10 cellular contexts compared by ENCODE assay signal in genomic region chr15:39628821-39629220, GRCh38. TPM values are rescaled to one million over a fixed set of nuclear protein-coding genes. Genes with fewer than 3 reads are reported as not detected.
DNase-seq lines count a peak whose midpoint lies in the region; ATAC-seq and TF ChIP-seq lines count a peak whose summit lies in the region.
"Had no signal": no experiment of that assay in that cellular context is flagged by ENCODE, and none has a peak within 500 bp of the region (broad histone marks: within the 10 kb centered on the region; RNA-seq: fewer than 3 reads in every experiment).

No MANE protein-coding gene starts in this region.

- H3K9me3 Mint-ChIP-seq in Caco-2 (ENCODE audit: unreplicated experiment): no peaks in the 10 kb centered on the region

- H3K27ac ChIP-seq in C4-2B: peak overlapping the region; percentile 64
- H3K27ac ChIP-seq in mucosa of rectum (ENCODE audit: low read depth in 2 of 2, low read length in 2 of 2): peak overlapping the region; percentile 93 to 95

- no TSS peak for BruUV-seq in Caco-2 (replicated peaks; lab: Mats Ljungman, UMichigan)

- intact Hi-C loops in Caco-2 (cut with micrococcal nuclease; ENCODE audit: unreplicated experiment): no loop called here

- H3K9ac ChIP-seq in mucosa of rectum (ENCODE audit: low read depth in 1 of 2, low read length in 2 of 2): peak overlapping the region; percentile 27 to 58

- H3K9me3 ChIP-seq in mucosa of rectum (ENCODE audit: control insufficient read depth in 2 of 2, low read length in 2 of 2) (no peaks in the 10 kb centered on the region), Caco-2 (no peaks in the 10 kb centered on the region)

- peaks cover 7% of the 10 kb centered on the region for H3K4me1 Mint-ChIP-seq in Caco-2 (ENCODE audit: low read depth, unreplicated experiment)

- no peaks in the 10 kb centered on the region for H3K36me3 ChIP-seq in mucosa of rectum (ENCODE audit: control insufficient read depth in 2 of 2, insufficient read depth in 2 of 2, low read length in 2 of 2)
- no peaks in the 10 kb centered on the region for H3K36me3 ChIP-seq in Caco-2 (ENCODE audit: control insufficient read depth, insufficient read depth, low read length)

- peaks cover 52 to 74% of the 10 kb centered on the region in 2 donors for H3K4me1 ChIP-seq in mucosa of rectum (ENCODE audit: control insufficient read depth in 2 of 2, insufficient read depth in 2 of 2, low read length in 2 of 2)
- 0 out of 2 replicates have a peak, but pooled peaks cover 4% of the 10 kb centered on the region for H3K4me1 ChIP-seq in Caco-2

- no peak overlapping the region for H3K27ac Mint-ChIP-seq in Caco-2 (ENCODE audit: unreplicated experiment)

- DNase-seq in NCI-H1694 treated with DMSO at 0.1 percent for 48 hours (lab: John Stamatoyannopoulos, UW) (peak; percentile 29), choroid plexus epithelial cell (ENCODE audit: low read depth) (peak; percentile 38), Caco-2 (no peak), NCI-H1930 (lab: John Stamatoyannopoulos, UW) (no peak), ecto neural progenitor cell (ENCODE audit: low spot score) (no peak)
- DNase-seq: head of caudate nucleus, NCI-H510A treated with DMSO at 0.1 percent for 48 hours had no signal

- no peak for TF ChIP-seq CTCF in C4-2B (conservative IDR thresholded peaks at IDR 0.05)
- TF ChIP-seq CTCF in choroid plexus epithelial cell (conservative IDR thresholded peaks at IDR 0.05; ENCODE audit: low read depth, low read length): no peak
- no peak for TF ChIP-seq CTCF in Caco-2 (IDR thresholded peaks at IDR 0.05; ENCODE audit: insufficient read depth in 1 of 2, low read depth in 1 of 2, low read length in 1 of 2, severe bottlenecking in 1 of 2, unreplicated experiment in 1 of 2)

- H3K27me3 ChIP-seq in mucosa of rectum (ENCODE audit: control insufficient read depth in 2 of 2, insufficient read depth in 2 of 2, low read length in 2 of 2): no peaks in the 10 kb centered on the region
- no peaks in the 10 kb centered on the region for H3K27me3 ChIP-seq in Caco-2 (replicated peaks; ENCODE audit: control insufficient read depth, insufficient read depth, low read length)

- ATAC-seq in HG02973 (IDR thresholded peaks at IDR 0.05; ENCODE audit: unreplicated experiment): no peak

- POLR2A ChIA-PET in Caco-2 (lab: Charles Lee): no interaction called here

- CTCF ChIA-PET in Caco-2 (lab: Charles Lee): no interaction called here

- H3K4me3 ChIP-seq in choroid plexus epithelial cell (ENCODE audit: low read depth, low read length) (no peak overlapping the region), mucosa of rectum (ENCODE audit: low read length in 2 of 2) (no peak overlapping the region), Caco-2 (ENCODE audit: low read depth, low read length) (no peak overlapping the region)

- H3K4me3 Mint-ChIP-seq in Caco-2 (ENCODE audit: unreplicated experiment): no peak overlapping the region

- H3K27me3 Mint-ChIP-seq in Caco-2 (ENCODE audit: insufficient read depth, unreplicated experiment): no peaks in the 10 kb centered on the region

- H3K36me3 Mint-ChIP-seq in Caco-2 (ENCODE audit: insufficient read depth, unreplicated experiment): no peaks in the 10 kb centered on the region

RNA-seq across cellular contexts. Expression of gene THBS1, which starts 47.9 kb away (rescaled TPM):
- 288 and 342 TPM in 2 replicates for total RNA-seq in Caco-2 (2022)

Comparison
In these comparisons a context has a peak if more than half of its experiments do, and no peak if none do; other contexts are left out.
1. DNase-seq: peak in NCI-H1694 treated with DMSO at 0.1 percent for 48 hours (single experiment) and choroid plexus epithelial cell (single experiment); none in Caco-2 (0 of 2), NCI-H1930 (0 of 2) and ecto neural progenitor cell (single experiment).